ENCODE assay signal across 26 cellular contexts in genomic region chr18:25133879-25134278, GRCh38.
"Had no signal": no experiment of that assay in that cellular context is flagged by ENCODE, and none has a peak within 500 bp of the region (broad histone marks: within the 10 kb centered on the region; RNA-seq: fewer than 3 reads in every experiment).

No MANE protein-coding gene starts in this region.

- H3K27me3 Mint-ChIP-seq: activated CD8-positive, alpha-beta memory T cell treated with anti-CD3 and anti-CD28 coated beads, Interleukin-2, amount 10 ng/mL, durations not matched to agents 7 days and 5 days; activated CD8-positive, alpha-beta T cell treated with anti-CD3 and anti-CD28 coated beads for 36 hours; memory B cell; type B pancreatic cell had no signal

- H3K36me3 ChIP-seq: brain microvascular endothelial cell, colonic mucosa, esophagus squamous epithelium, gastroesophageal sphincter, sigmoid colon, spleen, vagina, WERI-Rb-1 had no signal

- H3K27ac Mint-ChIP-seq: activated CD4-positive, alpha-beta T cell treated with anti-CD3 and anti-CD28 coated beads, Interleukin-2, amount 10 ng/mL, durations not matched to agents 7 days and 5 days; activated CD8-positive, alpha-beta memory T cell treated with anti-CD3 and anti-CD28 coated beads, Interleukin-2, amount 10 ng/mL, durations not matched to agents 7 days and 5 days; activated CD8-positive, alpha-beta T cell treated with anti-CD3 and anti-CD28 coated beads for 36 hours; memory B cell; type B pancreatic cell had no signal

- DNase-seq: activated CD4-positive, alpha-beta T cell treated with anti-CD3 and anti-CD28 coated beads, Interleukin-2, amount 10 ng/mL, durations not matched to agents 7 days and 5 days; activated CD4-positive, CD25-positive, alpha-beta regulatory T cell treated with anti-CD3 and anti-CD28 coated beads, Interleukin-2, amount 50 U/mL, for 72 hours; activated CD8-positive, alpha-beta memory T cell treated with anti-CD3 and anti-CD28 coated beads, Interleukin-2, amount 10 ng/mL, durations not matched to agents 7 days and 5 days; activated CD8-positive, alpha-beta T cell treated with anti-CD3 and anti-CD28 coated beads for 36 hours; activated effector memory CD4-positive, alpha-beta T cell treated with anti-CD3 and anti-CD28 coated beads, Interleukin-2, amount 50 U/mL, for 16 hours; activated naive CD4-positive, alpha-beta T cell treated with anti-CD3 and anti-CD28 coated beads, Interleukin-2, amount 50 U/mL, for 16 hours; activated T-cell treated with anti-CD3 and anti-CD28 coated beads for 4 hours; anterior cingulate cortex; brain microvascular endothelial cell; central memory CD4-positive, alpha-beta T cell; colonic mucosa; dorsolateral prefrontal cortex; esophagus squamous epithelium; head of caudate nucleus; hypothalamus; retina; sigmoid colon; spleen; stimulated activated CD4-positive, alpha-beta T cell treated with anti-CD3 and anti-CD28 coated beads, Interleukin-4, amount 100 ng/mL, for 1 hour; stimulated activated naive CD4-positive, alpha-beta T cell; testis; WERI-Rb-1 had no signal

- H3K9me3 ChIP-seq: colonic mucosa, esophagus squamous epithelium, gastroesophageal sphincter, sigmoid colon, spleen, testis, vagina had no signal

- H3K4me3 ChIP-seq: colonic mucosa, dorsolateral prefrontal cortex, esophagus squamous epithelium, gastroesophageal sphincter, sigmoid colon, spleen, testis, vagina had no signal

- H3K36me3 Mint-ChIP-seq: activated CD8-positive, alpha-beta memory T cell treated with anti-CD3 and anti-CD28 coated beads, Interleukin-2, amount 10 ng/mL, durations not matched to agents 7 days and 5 days; memory B cell had no signal

- H3K4me1 ChIP-seq: colonic mucosa, vagina had no signal

- H3K4me3 Mint-ChIP-seq: activated CD4-positive, alpha-beta T cell treated with anti-CD3 and anti-CD28 coated beads, Interleukin-2, amount 10 ng/mL, durations not matched to agents 7 days and 5 days; activated CD8-positive, alpha-beta memory T cell treated with anti-CD3 and anti-CD28 coated beads, Interleukin-2, amount 10 ng/mL, durations not matched to agents 7 days and 5 days; activated CD8-positive, alpha-beta T cell treated with anti-CD3 and anti-CD28 coated beads for 36 hours; memory B cell; type B pancreatic cell had no signal

- H3K27ac ChIP-seq: brain microvascular endothelial cell, colonic mucosa, esophagus squamous epithelium, gastroesophageal sphincter, sigmoid colon, testis, vagina, WERI-Rb-1 had no signal

- H3K4me1 Mint-ChIP-seq: activated CD4-positive, alpha-beta T cell treated with anti-CD3 and anti-CD28 coated beads, Interleukin-2, amount 10 ng/mL, durations not matched to agents 7 days and 5 days; activated CD8-positive, alpha-beta memory T cell treated with anti-CD3 and anti-CD28 coated beads, Interleukin-2, amount 10 ng/mL, durations not matched to agents 7 days and 5 days; memory B cell had no signal

- ATAC-seq: activated CD8-positive, alpha-beta memory T cell treated with anti-CD3 and anti-CD28 coated beads, Interleukin-2, amount 10 ng/mL, durations not matched to agents 7 days and 5 days; activated CD8-positive, alpha-beta T cell treated with anti-CD3 and anti-CD28 coated beads for 36 hours; gastroesophageal sphincter had no signal

- H3K9me3 Mint-ChIP-seq: activated CD4-positive, alpha-beta T cell treated with anti-CD3 and anti-CD28 coated beads, Interleukin-2, amount 10 ng/mL, durations not matched to agents 7 days and 5 days; activated CD8-positive, alpha-beta T cell treated with anti-CD3 and anti-CD28 coated beads for 36 hours had no signal

- H3K27me3 ChIP-seq: brain microvascular endothelial cell, colonic mucosa, dorsolateral prefrontal cortex, esophagus squamous epithelium, gastroesophageal sphincter, sigmoid colon, spleen, testis, vagina had no signal
